In genomic region chr5:26023361-26023760, GRCh38 we compare ENCODE assay signal across 22 cellular contexts.
"Had no signal": no experiment of that assay in that cellular context is flagged by ENCODE, and none has a peak within 500 bp of the region (broad histone marks: within the 10 kb centered on the region; RNA-seq: fewer than 3 reads in every experiment).

No MANE protein-coding gene starts in this region.

- H3K27me3 ChIP-seq: breast epithelium, colonic mucosa, Peyer's patch, SJCRH30 had no signal

- DNase-seq: activated CD4-positive, alpha-beta T cell treated with anti-CD3 and anti-CD28 coated beads for 4 hours; activated CD8-positive, alpha-beta memory T cell treated with anti-CD3 and anti-CD28 coated beads, Interleukin-2, amount 50 U/mL, for 4 hours; activated CD8-positive, alpha-beta T cell treated with anti-CD3 and anti-CD28 coated beads for 36 hours; activated T-cell treated with anti-CD3 and anti-CD28 coated beads, Interleukin-2, amount 50 U/mL, for 72 hours; aorta; caudate nucleus; colonic mucosa; KG1; NCI-H1092 treated with DMSO at 0.1 percent for 48 hours; NCI-H1417 treated with DMSO at 0.1 percent for 48 hours; NCI-H187; NCI-H2081 treated with DMSO at 0.1 percent for 48 hours; NCI-H2227 treated with DMSO at 0.1 percent for 48 hours; NCI-H446 treated with DMSO at 0.1 percent for 48 hours; NCI-H526 treated with DMSO at 0.1 percent for 48 hours; Peyer's patch; Right ventricle myocardium superior had no signal

- H3K27ac ChIP-seq: breast epithelium, colonic mucosa, Peyer's patch, RWPE1, SJCRH30 had no signal

- H3K36me3 ChIP-seq: breast epithelium, colonic mucosa, Peyer's patch, SJCRH30 had no signal

- H3K4me1 ChIP-seq: breast epithelium, colonic mucosa, Peyer's patch, SJCRH30 had no signal

- H3K9me3 ChIP-seq: breast epithelium, colonic mucosa, Peyer's patch, SJCRH30 had no signal

- H3K4me3 ChIP-seq: breast epithelium, colonic mucosa, Peyer's patch, SJCRH30 had no signal

- ATAC-seq: activated CD4-positive, CD25-positive, alpha-beta regulatory T cell treated with anti-CD3 and anti-CD28 coated beads, Interleukin-2, amount 50 U/mL, for 24 hours; activated CD8-positive, alpha-beta T cell treated with anti-CD3 and anti-CD28 coated beads for 36 hours; activated T-cell treated with anti-CD3 and anti-CD28 coated beads, Interleukin-2, amount 50 U/mL, for 72 hours; SK-N-SH treated with all-trans-retinoic acid at 6 μM for 48 hours had no signal
